ENCODE assay signal across 1 cellular context in genomic region chr15:98635848-98636247, GRCh38.
A peak's percentile ranks its signal among the peaks of the same experiment; 100 is the strongest.
TF ChIP-seq lines count a peak whose summit lies in the region.

No MANE protein-coding gene starts in this region.

TF ChIP-seq in HEK293, 187 proteins besides CTCF, POLR2A, EP300 and RAD21 (continued from another document):
- peak; percentile 97 for TF ChIP-seq EGR2 (tag by site-specific recombination; IDR thresholded peaks at IDR 0.05; ENCODE audit: low read depth)
